In the genomic region with DNA sequence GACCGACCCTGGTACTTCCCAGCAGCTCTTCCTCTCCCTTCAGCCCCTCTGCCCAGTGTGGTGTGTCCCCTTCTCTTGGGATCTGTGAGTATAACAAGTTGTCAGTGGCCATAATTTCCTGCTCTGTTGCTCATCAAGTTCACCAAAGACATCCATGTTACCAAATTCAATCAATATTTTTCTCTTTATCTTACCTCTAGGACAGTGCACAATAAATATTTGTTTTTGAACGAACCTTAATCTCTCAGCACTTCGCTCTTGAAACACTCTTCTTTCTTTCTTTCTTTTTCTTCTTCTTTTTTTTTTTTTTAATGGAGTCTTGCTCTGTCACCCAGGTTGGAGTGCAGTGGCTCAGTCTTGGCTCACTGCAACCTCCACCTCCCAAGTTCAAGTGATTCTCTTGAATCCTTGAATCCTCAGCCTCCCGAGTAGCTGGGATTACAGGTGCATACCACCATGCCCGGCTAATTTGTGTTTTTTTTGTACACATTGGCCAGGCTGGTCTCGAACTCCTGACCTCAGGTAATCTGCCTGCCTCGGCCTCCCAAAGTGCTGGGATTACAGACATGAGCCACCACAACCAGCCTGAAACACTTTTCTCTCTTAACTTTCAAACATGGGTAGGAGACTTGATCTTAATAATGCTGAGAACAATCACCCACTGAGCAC, we compare ENCODE assay signal across 1 cellular context.
TF ChIP-seq lines count a peak whose summit lies in the region.

No MANE protein-coding gene starts in this region.

TF ChIP-seq in HepG2, 621 proteins besides CTCF, POLR2A, EP300 and RAD21 (continues in another document):
- TF ChIP-seq FOSL1 (CRISPR knock-in tag; IDR thresholded peaks at IDR 0.05; ENCODE audit: borderline replicate concordance) (no peak), EHMT2 (IDR thresholded peaks at IDR 0.05; ENCODE audit: borderline replicate concordance, low read depth, low read length) (0 out of 2 replicates have a peak, but pooled peaks have one; percentile 37), TGIF2 (CRISPR knock-in tag; IDR thresholded peaks at IDR 0.05) (no peak), AGO2 (optimal IDR thresholded peaks at IDR 0.05; ENCODE audit: low read depth, low read length) (no peak), NFE2L1 (CRISPR knock-in tag; IDR thresholded peaks at IDR 0.05; ENCODE audit: borderline replicate concordance) (no peak), HMGA1 (CRISPR knock-in tag; conservative IDR thresholded peaks at IDR 0.05) (no peak), FOXP1 (IDR thresholded peaks at IDR 0.05) (peak; percentile 44; the same call in 1 of the 2 replicates), FOXP1 (CRISPR knock-in tag; IDR thresholded peaks at IDR 0.05) (no peak), ZNF570 (CRISPR knock-in tag; IDR thresholded peaks at IDR 0.05; ENCODE audit: borderline replicate concordance) (no peak), HHEX (CRISPR knock-in tag; IDR thresholded peaks at IDR 0.05) (0 out of 2 replicates have a peak, but pooled peaks have one; percentile 23), ZNF660 (CRISPR knock-in tag; IDR thresholded peaks at IDR 0.05; ENCODE audit: borderline replicate concordance, low read depth) (no peak), SIX1 (CRISPR knock-in tag; IDR thresholded peaks at IDR 0.05; ENCODE audit: borderline replicate concordance) (no peak), CAMTA2 (CRISPR knock-in tag; IDR thresholded peaks at IDR 0.05; ENCODE audit: borderline replicate concordance) (no peak), ZNF619 (CRISPR knock-in tag; IDR thresholded peaks at IDR 0.05) (no peak), FLYWCH1 (CRISPR knock-in tag; IDR thresholded peaks at IDR 0.05) (no peak), ZMAT5 (CRISPR knock-in tag; IDR thresholded peaks at IDR 0.05; ENCODE audit: borderline replicate concordance, low read depth) (no peak), NFKB2 (CRISPR knock-in tag; IDR thresholded peaks at IDR 0.05; ENCODE audit: borderline replicate concordance) (no peak), HNF4A (CRISPR knock-in tag; IDR thresholded peaks at IDR 0.05) (peak; percentile 35; the same call in 1 of the 2 replicates), KLF13 (CRISPR knock-in tag; IDR thresholded peaks at IDR 0.05) (no peak), RARA (CRISPR knock-in tag; IDR thresholded peaks at IDR 0.05) (0 out of 2 replicates have a peak, but pooled peaks have one; percentile 9), MED1 (CRISPR knock-in tag; IDR thresholded peaks at IDR 0.05) (no peak), FUBP1 (CRISPR knock-in tag; IDR thresholded peaks at IDR 0.05; ENCODE audit: borderline replicate concordance) (no peak), FOXK2 (IDR thresholded peaks at IDR 0.05) (no peak), BCL6 (CRISPR knock-in tag; IDR thresholded peaks at IDR 0.05) (peak; percentile 43; the same call in 1 of the 2 replicates), ZNF782 (CRISPR knock-in tag; IDR thresholded peaks at IDR 0.05; ENCODE audit: borderline replicate concordance) (no peak), ZNF549 (CRISPR knock-in tag; IDR thresholded peaks at IDR 0.05) (no peak), ZNF337 (CRISPR knock-in tag; IDR thresholded peaks at IDR 0.05; ENCODE audit: borderline replicate concordance, low read depth) (no peak), LRRFIP1 (CRISPR knock-in tag; conservative IDR thresholded peaks at IDR 0.05) (no peak), ZNF484 (CRISPR knock-in tag; IDR thresholded peaks at IDR 0.05; ENCODE audit: borderline replicate concordance, low read depth) (no peak), ZNF790 (CRISPR knock-in tag; IDR thresholded peaks at IDR 0.05; ENCODE audit: borderline replicate concordance) (no peak)
- TF ChIP-seq, protein P1, sequence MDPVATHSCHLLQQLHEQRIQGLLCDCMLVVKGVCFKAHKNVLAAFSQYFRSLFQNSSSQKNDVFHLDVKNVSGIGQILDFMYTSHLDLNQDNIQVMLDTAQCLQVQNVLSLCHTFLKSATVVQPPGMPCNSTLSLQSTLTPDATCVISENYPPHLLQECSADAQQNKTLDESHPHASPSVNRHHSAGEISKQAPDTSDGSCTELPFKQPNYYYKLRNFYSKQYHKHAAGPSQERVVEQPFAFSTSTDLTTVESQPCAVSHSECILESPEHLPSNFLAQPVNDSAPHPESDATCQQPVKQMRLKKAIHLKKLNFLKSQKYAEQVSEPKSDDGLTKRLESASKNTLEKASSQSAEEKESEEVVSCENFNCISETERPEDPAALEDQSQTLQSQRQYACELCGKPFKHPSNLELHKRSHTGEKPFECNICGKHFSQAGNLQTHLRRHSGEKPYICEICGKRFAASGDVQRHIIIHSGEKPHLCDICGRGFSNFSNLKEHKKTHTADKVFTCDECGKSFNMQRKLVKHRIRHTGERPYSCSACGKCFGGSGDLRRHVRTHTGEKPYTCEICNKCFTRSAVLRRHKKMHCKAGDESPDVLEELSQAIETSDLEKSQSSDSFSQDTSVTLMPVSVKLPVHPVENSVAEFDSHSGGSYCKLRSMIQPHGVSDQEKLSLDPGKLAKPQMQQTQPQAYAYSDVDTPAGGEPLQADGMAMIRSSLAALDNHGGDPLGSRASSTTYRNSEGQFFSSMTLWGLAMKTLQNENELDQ (CRISPR knock-in tag; IDR thresholded peaks at IDR 0.05; ENCODE audit: borderline replicate concordance): no peak
- TF ChIP-seq, protein P2, sequence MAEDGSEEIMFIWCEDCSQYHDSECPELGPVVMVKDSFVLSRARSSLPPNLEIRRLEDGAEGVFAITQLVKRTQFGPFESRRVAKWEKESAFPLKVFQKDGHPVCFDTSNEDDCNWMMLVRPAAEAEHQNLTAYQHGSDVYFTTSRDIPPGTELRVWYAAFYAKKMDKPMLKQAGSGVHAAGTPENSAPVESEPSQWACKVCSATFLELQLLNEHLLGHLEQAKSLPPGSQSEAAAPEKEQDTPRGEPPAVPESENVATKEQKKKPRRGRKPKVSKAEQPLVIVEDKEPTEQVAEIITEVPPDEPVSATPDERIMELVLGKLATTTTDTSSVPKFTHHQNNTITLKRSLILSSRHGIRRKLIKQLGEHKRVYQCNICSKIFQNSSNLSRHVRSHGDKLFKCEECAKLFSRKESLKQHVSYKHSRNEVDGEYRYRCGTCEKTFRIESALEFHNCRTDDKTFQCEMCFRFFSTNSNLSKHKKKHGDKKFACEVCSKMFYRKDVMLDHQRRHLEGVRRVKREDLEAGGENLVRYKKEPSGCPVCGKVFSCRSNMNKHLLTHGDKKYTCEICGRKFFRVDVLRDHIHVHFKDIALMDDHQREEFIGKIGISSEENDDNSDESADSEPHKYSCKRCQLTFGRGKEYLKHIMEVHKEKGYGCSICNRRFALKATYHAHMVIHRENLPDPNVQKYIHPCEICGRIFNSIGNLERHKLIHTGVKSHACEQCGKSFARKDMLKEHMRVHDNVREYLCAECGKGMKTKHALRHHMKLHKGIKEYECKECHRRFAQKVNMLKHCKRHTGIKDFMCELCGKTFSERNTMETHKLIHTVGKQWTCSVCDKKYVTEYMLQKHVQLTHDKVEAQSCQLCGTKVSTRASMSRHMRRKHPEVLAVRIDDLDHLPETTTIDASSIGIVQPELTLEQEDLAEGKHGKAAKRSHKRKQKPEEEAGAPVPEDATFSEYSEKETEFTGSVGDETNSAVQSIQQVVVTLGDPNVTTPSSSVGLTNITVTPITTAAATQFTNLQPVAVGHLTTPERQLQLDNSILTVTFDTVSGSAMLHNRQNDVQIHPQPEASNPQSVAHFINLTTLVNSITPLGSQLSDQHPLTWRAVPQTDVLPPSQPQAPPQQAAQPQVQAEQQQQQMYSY (CRISPR knock-in tag; IDR thresholded peaks at IDR 0.05): no peak
- TF ChIP-seq, protein P3, sequence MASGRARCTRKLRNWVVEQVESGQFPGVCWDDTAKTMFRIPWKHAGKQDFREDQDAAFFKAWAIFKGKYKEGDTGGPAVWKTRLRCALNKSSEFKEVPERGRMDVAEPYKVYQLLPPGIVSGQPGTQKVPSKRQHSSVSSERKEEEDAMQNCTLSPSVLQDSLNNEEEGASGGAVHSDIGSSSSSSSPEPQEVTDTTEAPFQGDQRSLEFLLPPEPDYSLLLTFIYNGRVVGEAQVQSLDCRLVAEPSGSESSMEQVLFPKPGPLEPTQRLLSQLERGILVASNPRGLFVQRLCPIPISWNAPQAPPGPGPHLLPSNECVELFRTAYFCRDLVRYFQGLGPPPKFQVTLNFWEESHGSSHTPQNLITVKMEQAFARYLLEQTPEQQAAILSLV (CRISPR knock-in tag; IDR thresholded peaks at IDR 0.05; ENCODE audit: borderline replicate concordance): no peak
- TF ChIP-seq, protein P4, sequence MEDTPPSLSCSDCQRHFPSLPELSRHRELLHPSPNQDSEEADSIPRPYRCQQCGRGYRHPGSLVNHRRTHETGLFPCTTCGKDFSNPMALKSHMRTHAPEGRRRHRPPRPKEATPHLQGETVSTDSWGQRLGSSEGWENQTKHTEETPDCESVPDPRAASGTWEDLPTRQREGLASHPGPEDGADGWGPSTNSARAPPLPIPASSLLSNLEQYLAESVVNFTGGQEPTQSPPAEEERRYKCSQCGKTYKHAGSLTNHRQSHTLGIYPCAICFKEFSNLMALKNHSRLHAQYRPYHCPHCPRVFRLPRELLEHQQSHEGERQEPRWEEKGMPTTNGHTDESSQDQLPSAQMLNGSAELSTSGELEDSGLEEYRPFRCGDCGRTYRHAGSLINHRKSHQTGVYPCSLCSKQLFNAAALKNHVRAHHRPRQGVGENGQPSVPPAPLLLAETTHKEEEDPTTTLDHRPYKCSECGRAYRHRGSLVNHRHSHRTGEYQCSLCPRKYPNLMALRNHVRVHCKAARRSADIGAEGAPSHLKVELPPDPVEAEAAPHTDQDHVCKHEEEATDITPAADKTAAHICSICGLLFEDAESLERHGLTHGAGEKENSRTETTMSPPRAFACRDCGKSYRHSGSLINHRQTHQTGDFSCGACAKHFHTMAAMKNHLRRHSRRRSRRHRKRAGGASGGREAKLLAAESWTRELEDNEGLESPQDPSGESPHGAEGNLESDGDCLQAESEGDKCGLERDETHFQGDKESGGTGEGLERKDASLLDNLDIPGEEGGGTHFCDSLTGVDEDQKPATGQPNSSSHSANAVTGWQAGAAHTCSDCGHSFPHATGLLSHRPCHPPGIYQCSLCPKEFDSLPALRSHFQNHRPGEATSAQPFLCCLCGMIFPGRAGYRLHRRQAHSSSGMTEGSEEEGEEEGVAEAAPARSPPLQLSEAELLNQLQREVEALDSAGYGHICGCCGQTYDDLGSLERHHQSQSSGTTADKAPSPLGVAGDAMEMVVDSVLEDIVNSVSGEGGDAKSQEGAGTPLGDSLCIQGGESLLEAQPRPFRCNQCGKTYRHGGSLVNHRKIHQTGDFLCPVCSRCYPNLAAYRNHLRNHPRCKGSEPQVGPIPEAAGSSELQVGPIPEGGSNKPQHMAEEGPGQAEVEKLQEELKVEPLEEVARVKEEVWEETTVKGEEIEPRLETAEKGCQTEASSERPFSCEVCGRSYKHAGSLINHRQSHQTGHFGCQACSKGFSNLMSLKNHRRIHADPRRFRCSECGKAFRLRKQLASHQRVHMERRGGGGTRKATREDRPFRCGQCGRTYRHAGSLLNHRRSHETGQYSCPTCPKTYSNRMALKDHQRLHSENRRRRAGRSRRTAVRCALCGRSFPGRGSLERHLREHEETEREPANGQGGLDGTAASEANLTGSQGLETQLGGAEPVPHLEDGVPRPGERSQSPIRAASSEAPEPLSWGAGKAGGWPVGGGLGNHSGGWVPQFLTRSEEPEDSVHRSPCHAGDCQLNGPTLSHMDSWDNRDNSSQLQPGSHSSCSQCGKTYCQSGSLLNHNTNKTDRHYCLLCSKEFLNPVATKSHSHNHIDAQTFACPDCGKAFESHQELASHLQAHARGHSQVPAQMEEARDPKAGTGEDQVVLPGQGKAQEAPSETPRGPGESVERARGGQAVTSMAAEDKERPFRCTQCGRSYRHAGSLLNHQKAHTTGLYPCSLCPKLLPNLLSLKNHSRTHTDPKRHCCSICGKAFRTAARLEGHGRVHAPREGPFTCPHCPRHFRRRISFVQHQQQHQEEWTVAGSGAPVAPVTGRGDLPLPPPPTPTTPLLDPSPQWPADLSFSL (CRISPR knock-in tag; IDR thresholded peaks at IDR 0.05): no peak
- TF ChIP-seq, protein P5, sequence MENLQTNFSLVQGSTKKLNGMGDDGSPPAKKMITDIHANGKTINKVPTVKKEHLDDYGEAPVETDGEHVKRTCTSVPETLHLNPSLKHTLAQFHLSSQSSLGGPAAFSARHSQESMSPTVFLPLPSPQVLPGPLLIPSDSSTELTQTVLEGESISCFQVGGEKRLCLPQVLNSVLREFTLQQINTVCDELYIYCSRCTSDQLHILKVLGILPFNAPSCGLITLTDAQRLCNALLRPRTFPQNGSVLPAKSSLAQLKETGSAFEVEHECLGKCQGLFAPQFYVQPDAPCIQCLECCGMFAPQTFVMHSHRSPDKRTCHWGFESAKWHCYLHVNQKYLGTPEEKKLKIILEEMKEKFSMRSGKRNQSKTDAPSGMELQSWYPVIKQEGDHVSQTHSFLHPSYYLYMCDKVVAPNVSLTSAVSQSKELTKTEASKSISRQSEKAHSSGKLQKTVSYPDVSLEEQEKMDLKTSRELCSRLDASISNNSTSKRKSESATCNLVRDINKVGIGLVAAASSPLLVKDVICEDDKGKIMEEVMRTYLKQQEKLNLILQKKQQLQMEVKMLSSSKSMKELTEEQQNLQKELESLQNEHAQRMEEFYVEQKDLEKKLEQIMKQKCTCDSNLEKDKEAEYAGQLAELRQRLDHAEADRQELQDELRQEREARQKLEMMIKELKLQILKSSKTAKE (CRISPR knock-in tag; IDR thresholded peaks at IDR 0.05; ENCODE audit: borderline replicate concordance): no peak
